8 cellular contexts compared by ENCODE assay signal in genomic region chr15:98881526-98882517, GRCh38.
DNase-seq lines count a peak whose midpoint lies in the region; ATAC-seq and TF ChIP-seq lines count a peak whose summit lies in the region.

No MANE protein-coding gene starts in this region.

- intact Hi-C loops in ovary (cut with DNase I), result no loop called here

- TF ChIP-seq POLR2A in erythroblast (IDR thresholded peaks at IDR 0.05; ENCODE audit: low read length) (no peak), ovary (IDR thresholded peaks at IDR 0.05) (no peak)

- WGBS in ovary, 3 donors, result 60 to 75% (median 67%) methylated on average over 14 of the region's 14 CpGs

- DNase-seq in AML-193 (lab: John Stamatoyannopoulos, UW), result peak; percentile 75 to 79
- no peak for DNase-seq in GM12864 (ENCODE audit: low read depth)
- DNase-seq in HT-29 (ENCODE audit: low spot score), result peak; percentile 64
- DNase-seq in RWPE2 (ENCODE audit: low spot score), result no peak
- peak; percentile 66 to 69 for DNase-seq in erythroblast (lab: John Stamatoyannopoulos, UW)
- DNase-seq in ovary, result peak in 2 of 5 donors; percentile 52 to 56
- DNase-seq in stimulated activated naive CD4-positive, alpha-beta T cell treated with Interleukin-2 at 50 U/mL for 16 hours (lab: John Stamatoyannopoulos, UW), result no peak
- no peak for DNase-seq in activated CD4-positive, CD25-positive, alpha-beta regulatory T cell (lab: John Stamatoyannopoulos, UW)

- ATAC-seq in RWPE2 (ENCODE audit: low read depth), result peak; percentile 28

- H3K4me3 ChIP-seq in GM12864 (ENCODE audit: low read depth, low read length) (no peak overlapping the region), RWPE2 (ENCODE audit: severe bottlenecking) (no peak overlapping the region), ovary (no peak overlapping the region)

- H3K36me3 ChIP-seq in RWPE2 (ENCODE audit: low read depth) (no peaks in the 10 kb centered on the region), ovary (no peaks in the 10 kb centered on the region)

- TF ChIP-seq EP300 in ovary (IDR thresholded peaks at IDR 0.05), result no peak

- TF ChIP-seq CTCF in GM12864 (IDR thresholded peaks at IDR 0.05; ENCODE audit: low read depth, low read length, missing control alignments) (peak; percentile 27), RWPE2 (IDR thresholded peaks at IDR 0.05; ENCODE audit: poor library complexity, severe bottlenecking) (peak; percentile 89), ovary (IDR thresholded peaks at IDR 0.05) (peak in 2 of 3 donors; percentile 41 to 62)

- H3K27ac ChIP-seq in RWPE2 (ENCODE audit: poor library complexity, severe bottlenecking) (peak overlapping the region; percentile 100), ovary (no peak overlapping the region)

- no peaks in the 10 kb centered on the region for H3K9me3 ChIP-seq in RWPE2 (ENCODE audit: severe bottlenecking)
- H3K9me3 ChIP-seq in ovary, result no peaks in the 10 kb centered on the region

- H3K27me3 ChIP-seq in RWPE2 (ENCODE audit: insufficient read depth, poor library complexity, severe bottlenecking) (no peaks in the 10 kb centered on the region), ovary (no peaks in the 10 kb centered on the region)

- H3K4me1 ChIP-seq in RWPE2 (ENCODE audit: insufficient read depth, poor library complexity, severe bottlenecking) (peaks cover 28% of the 10 kb centered on the region), ovary (ENCODE audit: insufficient read depth) (peaks cover 13% of the 10 kb centered on the region)

Comparison
In these comparisons a context has a peak if more than half of its experiments do, and no peak if none do; other contexts are left out.
1. DNase-seq: peak in AML-193 (2 of 2), HT-29 (single experiment) and erythroblast (2 of 2); none in GM12864 (single experiment), RWPE2 (single experiment), stimulated activated naive CD4-positive, alpha-beta T cell treated with Interleukin-2 at 50 U/mL for 16 hours (single experiment) and activated CD4-positive, CD25-positive, alpha-beta regulatory T cell (0 of 4).
2. CTCF ChIP-seq: peak in every context shown above with its lines; median percentile 89 in RWPE2; 52 in ovary; 27 in GM12864.